8 cellular contexts compared by ENCODE assay signal in the genomic region with DNA sequence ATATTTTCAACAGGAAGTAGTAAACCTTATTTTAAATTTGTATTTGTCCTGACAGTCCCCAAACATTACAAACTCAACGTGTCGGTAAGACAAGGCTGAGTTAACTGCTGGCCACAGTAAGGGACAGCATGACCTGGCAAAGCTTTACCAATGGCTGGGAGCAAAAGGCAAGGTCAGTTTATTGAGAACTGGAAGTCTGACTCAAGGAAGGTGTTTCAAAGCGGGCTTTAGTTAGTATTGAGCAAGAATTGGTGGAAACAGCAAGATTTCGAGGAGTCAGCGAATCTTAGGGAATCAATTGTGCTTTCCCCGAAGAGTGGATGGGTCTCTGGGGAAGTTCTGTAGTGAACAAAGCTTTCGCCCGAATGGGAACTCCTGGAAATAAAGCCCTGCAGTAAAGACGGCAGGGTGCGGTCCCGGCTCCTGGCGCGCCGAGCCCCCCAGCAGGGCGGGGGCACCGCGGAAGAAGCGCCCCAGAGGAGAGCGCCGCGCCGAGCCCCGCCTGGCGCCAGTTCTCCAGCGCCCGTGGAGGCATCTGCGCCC. TPM values are rescaled to one million over a fixed set of nuclear protein-coding genes. Genes with fewer than 3 reads are reported as not detected.
DNase-seq lines count a peak whose midpoint lies in the region; ATAC-seq and TF ChIP-seq lines count a peak whose summit lies in the region.

No MANE protein-coding gene starts in this region.

- no peak for ATAC-seq in GM19452 (IDR thresholded peaks at IDR 0.05; ENCODE audit: unreplicated experiment)

- no peak for DNase-seq in CD4-positive, alpha-beta memory T cell
- peak; percentile 27 for DNase-seq in LHCN-M2 (ENCODE audit: low read depth)
- no peak for DNase-seq in brain microvascular endothelial cell
- peak; percentile 50 for DNase-seq in left kidney (ENCODE audit: low read depth, low spot score)
- no peak for DNase-seq in suprapubic skin (ENCODE audit: low spot score in 2 of 2)
- DNase-seq in T-helper 9 cell: no peak
- no peak for DNase-seq in 8988T

- no peaks in the 10 kb centered on the region for H3K9me3 ChIP-seq in CD4-positive, alpha-beta memory T cell (ENCODE audit: control insufficient read depth in 1 of 2, low read length in 2 of 2)
- no peaks in the 10 kb centered on the region for H3K9me3 ChIP-seq in suprapubic skin

- CTCF ChIA-PET in CD4-positive, alpha-beta memory T cell (lab: Charles Lee; ENCODE audit: partially characterized antibody): interaction anchor here (0.9 to 4.9 kb wide), 3 partner anchors 9 to 57 kb away, joined by 3 to 78 read pairs (median 3); a partner anchor contains a TSS

- in situ Hi-C loops in brain microvascular endothelial cell (cut with HindIII; ENCODE audit: low pct_ligation_motif_present, low sequenced_read_pairs): no loop called here

- peak overlapping the region; percentile 50 to 91 for H3K4me3 ChIP-seq in CD4-positive, alpha-beta memory T cell (ENCODE audit: low read length in 2 of 2)
- peak overlapping the region; percentile 67 for H3K4me3 ChIP-seq in brain microvascular endothelial cell (ENCODE audit: low read depth, low read length)
- peak overlapping the region; percentile 91 for H3K4me3 ChIP-seq in suprapubic skin

- H3K36me3 Mint-ChIP-seq in CD4-positive, alpha-beta memory T cell: peaks cover 13 to 28% of the 10 kb centered on the region in 2 donors

- H3K36me3 ChIP-seq in CD4-positive, alpha-beta memory T cell (ENCODE audit: insufficient read depth, low read length): no peaks in the 10 kb centered on the region
- H3K36me3 ChIP-seq in brain microvascular endothelial cell (replicated peaks) (peaks cover 13% of the 10 kb centered on the region), suprapubic skin (peaks cover 13% of the 10 kb centered on the region)

- H3K27ac ChIP-seq in CD4-positive, alpha-beta memory T cell (ENCODE audit: low read depth, low read length): peak overlapping the region; percentile 90
- H3K27ac ChIP-seq in brain microvascular endothelial cell: peak overlapping the region; percentile 95
- peak overlapping the region; percentile 93 for H3K27ac ChIP-seq in suprapubic skin

- POLR2A ChIA-PET in CD4-positive, alpha-beta memory T cell (lab: Charles Lee; ENCODE audit: partially characterized antibody): interaction anchor here (1.0 to 4.8 kb wide), 3 partner anchors 9 to 60 kb away, joined by 5 to 128 read pairs (median 23); a partner anchor contains a TSS

- H3K27me3 Mint-ChIP-seq in CD4-positive, alpha-beta memory T cell: no peaks in the 10 kb centered on the region

- peak overlapping the region; percentile 93 to 97 (median 96) for H3K27ac Mint-ChIP-seq in CD4-positive, alpha-beta memory T cell

- no peak for TF ChIP-seq EP300 in suprapubic skin (IDR thresholded peaks at IDR 0.05)

- intact Hi-C loops in CD4-positive, alpha-beta memory T cell (cut with micrococcal nuclease): no loop called here

- H3K9me3 Mint-ChIP-seq in CD4-positive, alpha-beta memory T cell: peaks cover 0 to 3% (median 0%) of the 10 kb centered on the region in 8 donors

- no peak for TF ChIP-seq POLR2A in suprapubic skin (IDR thresholded peaks at IDR 0.05)

- no peaks in the 10 kb centered on the region for H3K27me3 ChIP-seq in CD4-positive, alpha-beta memory T cell (ENCODE audit: insufficient read depth, low read length)
- H3K27me3 ChIP-seq in brain microvascular endothelial cell (replicated peaks) (no peaks in the 10 kb centered on the region), suprapubic skin (no peaks in the 10 kb centered on the region)

- TF ChIP-seq CTCF in brain microvascular endothelial cell (IDR thresholded peaks at IDR 0.05; ENCODE audit: low read depth, low read length, missing control alignments): no peak
- TF ChIP-seq CTCF in suprapubic skin (IDR thresholded peaks at IDR 0.05): no peak

- H3K4me1 Mint-ChIP-seq in CD4-positive, alpha-beta memory T cell: peaks cover 28 to 74% (median 46%) of the 10 kb centered on the region in 4 donors

- peaks cover 43% of the 10 kb centered on the region for H3K4me1 ChIP-seq in CD4-positive, alpha-beta memory T cell (ENCODE audit: insufficient read depth, low read length)
- H3K4me1 ChIP-seq in suprapubic skin: peaks cover 49% of the 10 kb centered on the region

- H3K4me3 Mint-ChIP-seq in CD4-positive, alpha-beta memory T cell: peak overlapping the region; percentile 84 to 93 (median 86)

- WGBS in suprapubic skin: 2% methylated on average over 6 of the region's 27 CpGs

RNA-seq across cellular contexts. Expression of a gene that starts 0.8 kb away (rescaled TPM):
- 10 to 100 TPM; 12.8 to 14.1 TPM for total RNA-seq in CD4-positive, alpha-beta memory T cell
- 1 to 10 TPM; 2.6 to 3.5 TPM for polyA plus RNA-seq in CD4-positive, alpha-beta memory T cell
- total RNA-seq in LHCN-M2 (2014; rRNA removed) (18.7 and 19.6 TPM in 2 replicates), suprapubic skin (10 to 100 TPM; 11.1 to 19.1 (median 15.2) TPM)
- polyA plus RNA-seq in LHCN-M2 (2012): 8.7 TPM

RNA-seq across cellular contexts. Expression of a gene that starts 10.6 kb away (rescaled TPM):
- 10 to 100 TPM; 21.5 to 23.6 TPM for total RNA-seq in CD4-positive, alpha-beta memory T cell
- 100 to 1,000 TPM in 1 of 2 donors, 10 to 100 TPM in 1; 59.9 to 102 TPM for polyA plus RNA-seq in CD4-positive, alpha-beta memory T cell
- total RNA-seq in LHCN-M2 (2014; rRNA removed) (54.2 and 73.4 TPM in 2 replicates), suprapubic skin (10 to 100 TPM; 18.3 to 64.5 (median 43.9) TPM)
- 22.2 TPM for polyA plus RNA-seq in LHCN-M2 (2012)

Comparison
In these comparisons a context has a peak if more than half of its experiments do, and no peak if none do; other contexts are left out.
1. DNase-seq: peak in LHCN-M2 (single experiment) and left kidney (single experiment); none in CD4-positive, alpha-beta memory T cell (0 of 5), brain microvascular endothelial cell (single experiment), suprapubic skin (0 of 2), T-helper 9 cell (single experiment) and 8988T (single experiment).
2. Peak in every context shown above with its lines, with median percentiles within 50 percentile points of each other: H3K27ac ChIP-seq and H3K4me3 ChIP-seq.